14 cellular contexts compared by ENCODE assay signal in the genomic region with DNA sequence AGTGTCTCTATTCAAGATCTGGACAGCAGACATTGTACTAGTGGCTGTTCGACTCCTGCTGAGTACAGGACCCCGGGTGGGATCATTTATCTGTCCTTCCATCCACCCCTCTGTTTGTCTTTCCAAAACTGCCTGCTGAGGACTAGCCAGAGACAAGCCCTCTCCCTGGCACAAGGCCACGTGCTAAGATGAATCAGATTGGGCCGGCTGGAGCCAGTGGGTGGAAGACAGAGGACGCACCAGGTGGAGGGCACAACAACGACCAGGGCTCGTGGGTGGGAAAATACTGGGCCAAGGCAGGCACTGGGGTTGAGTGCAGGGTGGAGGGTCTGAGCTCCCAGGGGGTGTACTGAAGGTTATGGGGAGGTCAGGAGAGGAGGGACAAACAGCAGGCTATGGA. TPM values are rescaled to one million over a fixed set of nuclear protein-coding genes. Genes with fewer than 3 reads are reported as not detected.
DNase-seq lines count a peak whose midpoint lies in the region; ATAC-seq, FAIRE-seq and TF ChIP-seq lines count a peak whose summit lies in the region.
"Had no signal": no experiment of that assay in that cellular context is flagged by ENCODE, and none has a peak within 500 bp of the region (broad histone marks: within the 10 kb centered on the region; RNA-seq: fewer than 3 reads in every experiment).

No MANE protein-coding gene starts in this region.

- TF ChIP-seq POLR2A in H54 (IDR thresholded peaks at IDR 0.05; ENCODE audit: low read depth, low read length): no peak

- ATAC-seq in left colon (no peak), GM19351 (IDR thresholded peaks at IDR 0.05; ENCODE audit: unreplicated experiment) (no peak)
- ATAC-seq: left lobe of liver had no signal

- H3K4me2 ChIP-seq in osteoblast (ENCODE audit: insufficient read depth, low read length) (no peak overlapping the region), PC-9 (no peak overlapping the region)
- H3K4me2 ChIP-seq: BLaER1 had no signal

- TF ChIP-seq CTCF in choroid plexus epithelial cell (conservative IDR thresholded peaks at IDR 0.05; ENCODE audit: low read depth, low read length): no peak
- no peak for TF ChIP-seq CTCF in osteoblast (IDR thresholded peaks at IDR 0.05; ENCODE audit: extremely low read depth, low read depth, low read length)
- no peak for TF ChIP-seq CTCF in PC-9 (conservative IDR thresholded peaks at IDR 0.05)

- no peaks in the 10 kb centered on the region for H3K79me2 ChIP-seq in osteoblast (ENCODE audit: insufficient read depth, low read length)
- H3K79me2 ChIP-seq in PC-9 (ENCODE audit: low read depth): no peaks in the 10 kb centered on the region

- H3K9me3 ChIP-seq in MG63 (no peaks in the 10 kb centered on the region), osteoblast (ENCODE audit: low read depth, low read length) (no peaks in the 10 kb centered on the region), PC-9 (ENCODE audit: insufficient read depth, low read depth) (no peaks in the 10 kb centered on the region)
- H3K9me3 ChIP-seq: suprapubic skin had no signal

- H3K36me3 ChIP-seq in MG63 (no peaks in the 10 kb centered on the region), osteoblast (ENCODE audit: insufficient read depth, low read length) (no peaks in the 10 kb centered on the region), PC-9 (ENCODE audit: low read depth) (no peaks in the 10 kb centered on the region)
- H3K36me3 ChIP-seq: BLaER1, cardiac muscle cell, suprapubic skin had no signal

- DNase-seq in H54 (ENCODE audit: insufficient read length, low spot score) (peak; percentile 35), MG63 (peak; percentile 35), choroid plexus epithelial cell (ENCODE audit: low read depth) (peak; percentile 38), osteoblast (ENCODE audit: insufficient read length, low spot score, missing footprints) (peak; percentile 93), left colon (no peak), PC-9 (no peak)
- DNase-seq: effector memory CD4-positive, alpha-beta T cell; stimulated activated CD4-positive, alpha-beta T cell treated with anti-CD3 and anti-CD28 coated beads, Interleukin-2, amount 100 ng/mL, for 24 hours had no signal

- intact Hi-C loops in left colon (cut with DNase I, micrococcal nuclease): no loop called here
- intact Hi-C loops in PC-9 (cut with micrococcal nuclease; ENCODE audit: unreplicated experiment): no loop called here

- H4K20me1 ChIP-seq in osteoblast (ENCODE audit: insufficient read depth, low read length) (no peaks in the 10 kb centered on the region), PC-9 (ENCODE audit: insufficient read depth) (no peaks in the 10 kb centered on the region)
- H4K20me1 ChIP-seq: BLaER1 had no signal

- H3K4me3 ChIP-seq in MG63 (no peak overlapping the region), choroid plexus epithelial cell (ENCODE audit: low read depth, low read length) (no peak overlapping the region), osteoblast (ENCODE audit: insufficient read depth, low read length) (no peak overlapping the region), PC-9 (no peak overlapping the region)
- H3K4me3 ChIP-seq: BLaER1, cardiac muscle cell, suprapubic skin had no signal

- CTCF ChIA-PET in PC-9 (lab: Charles Lee): no interaction called here

- no TSS peak for BruUV-seq in PC-9 (replicated peaks; lab: Mats Ljungman, UMichigan)

- no peak overlapping the region for H2AFZ ChIP-seq in osteoblast (ENCODE audit: low read length)
- H2AFZ ChIP-seq in PC-9: no peak overlapping the region

- no peak overlapping the region for H3K27ac ChIP-seq in osteoblast (ENCODE audit: low read depth, low read length)
- no peak overlapping the region for H3K27ac ChIP-seq in PC-9
- H3K27ac ChIP-seq: BLaER1, cardiac muscle cell, suprapubic skin had no signal

- H3K4me1 ChIP-seq in osteoblast (ENCODE audit: insufficient read depth, low read length) (no peaks in the 10 kb centered on the region), PC-9 (replicated peaks; ENCODE audit: insufficient read depth) (0 out of 2 replicates have a peak, but pooled peaks cover 6% of the 10 kb centered on the region)

- POLR2A ChIA-PET in PC-9 (lab: Charles Lee; ENCODE audit: unreplicated experiment): no interaction called here

- no peaks in the 10 kb centered on the region for H3F3A ChIP-seq in PC-9 (ENCODE audit: insufficient read depth, low read depth)

- FAIRE-seq in H54 (lab: Jason Lieb, UNC): no peak

- no peaks in the 10 kb centered on the region for H3K9me2 ChIP-seq in PC-9 (ENCODE audit: insufficient read depth)

- H3K27me3 ChIP-seq in MG63: no peaks in the 10 kb centered on the region
- peaks cover 56% of the 10 kb centered on the region for H3K27me3 ChIP-seq in osteoblast (ENCODE audit: insufficient read depth, low read length)
- no peaks in the 10 kb centered on the region for H3K27me3 ChIP-seq in PC-9 (ENCODE audit: insufficient read depth, low read depth)

RNA-seq across cellular contexts. Expression of a gene that starts 1.4 kb away (rescaled TPM):
- not detected in 2 replicates for total RNA-seq in MG63 (2014; rRNA removed; shearing (Covaris generic); ENCODE audit: low replicate concordance)
- total RNA-seq in osteoblast (not detected in 2 replicates), left colon (100 to 1,000 TPM; 157 to 205 TPM), PC-9 (2021) (not detected in 2 replicates)
- total RNA-seq: left lobe of liver, renal cortical epithelial cell, suprapubic skin had no signal

RNA-seq across cellular contexts. Expression of a gene that starts 12.0 kb away (rescaled TPM):
- total RNA-seq in MG63 (2014; rRNA removed; shearing (Covaris generic); ENCODE audit: low replicate concordance): 96.2 and 150 TPM in 2 replicates
- 73.5 and 84.6 TPM in 2 replicates for total RNA-seq in osteoblast
- total RNA-seq in left colon: 10 to 100 TPM; 45.7 to 53.2 TPM
- 66.8 and 72.7 TPM in 2 replicates for total RNA-seq in PC-9 (2021)

RNA-seq across cellular contexts. Expression of a gene that starts 37.5 kb away (rescaled TPM):
- total RNA-seq in MG63 (2014; rRNA removed; shearing (Covaris generic); ENCODE audit: low replicate concordance): 2.5 and 6.4 TPM in 2 replicates
- total RNA-seq in osteoblast (11.5 and 13.8 TPM in 2 replicates), left colon (10 to 100 TPM; 16.7 to 28.6 TPM), PC-9 (2021) (17.4 and 21.6 TPM in 2 replicates)

RNA-seq across cellular contexts. Expression of a gene that starts 41.4 kb away (rescaled TPM):
- not detected in 2 replicates for total RNA-seq in MG63 (2014; rRNA removed; shearing (Covaris generic); ENCODE audit: low replicate concordance)
- total RNA-seq in osteoblast: 0.29 and 0.36 TPM in 2 replicates
- under 1 TPM in 1 of 2 donors, not detected in 1; 0.11 TPM for total RNA-seq in left colon
- 0.75 TPM in 1 of 2 replicates, not detected in the other for total RNA-seq in PC-9 (2021)
- total RNA-seq: cardiac muscle cell, left lobe of liver, suprapubic skin had no signal

Comparison
In these comparisons a context has a peak if more than half of its experiments do, and no peak if none do; other contexts are left out.
1. DNase-seq: peak in H54 (single experiment), MG63 (single experiment), choroid plexus epithelial cell (single experiment) and osteoblast (single experiment); none in left colon (0 of 2) and PC-9 (0 of 2).
2. RNA of a gene that starts 1.4 kb away (total RNA-seq): 157 to 205 TPM in left colon; not detected in MG63, not detected in osteoblast and not detected in PC-9; every median in the first group is over 100 times any median in the second.